ENCODE assay signal across 13 cellular contexts in the genomic region with DNA sequence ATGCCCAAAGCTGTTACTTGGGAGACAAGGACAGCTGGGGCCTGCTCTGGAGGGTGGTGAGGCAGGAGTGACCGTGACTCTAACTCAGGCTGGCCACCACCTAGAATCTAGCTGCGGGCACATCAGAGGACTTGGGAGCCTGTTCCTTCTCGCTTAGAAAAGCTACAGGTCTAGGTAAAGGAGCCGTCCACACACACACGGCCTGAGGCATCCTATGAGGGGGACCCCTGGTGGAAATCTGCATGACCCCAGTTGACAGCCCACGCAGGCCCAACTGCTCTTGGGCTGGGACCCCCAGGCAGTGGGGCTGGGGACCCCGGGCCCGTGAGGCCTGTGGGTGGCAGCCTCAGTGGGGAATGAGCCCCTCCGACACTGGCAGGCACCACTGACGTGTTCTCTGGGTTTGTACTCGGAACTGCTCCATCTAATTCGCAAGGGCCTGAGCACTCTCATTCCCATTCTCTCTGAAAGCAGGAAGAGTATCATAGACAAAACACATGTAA.
DNase-seq lines count a peak whose midpoint lies in the region; ATAC-seq and TF ChIP-seq lines count a peak whose summit lies in the region.
"Had no signal": no experiment of that assay in that cellular context is flagged by ENCODE, and none has a peak within 500 bp of the region (broad histone marks: within the 10 kb centered on the region; RNA-seq: fewer than 3 reads in every experiment).

No MANE protein-coding gene starts in this region.

- H3K27ac ChIP-seq in left ventricle myocardium inferior (replicated peaks), result peak overlapping the region; percentile 40
- H3K27ac ChIP-seq in right atrium auricular region, result peak overlapping the region in 1 of 2 donors; percentile 5
- H3K27ac ChIP-seq in osteoblast (ENCODE audit: low read depth, low read length), result no peak overlapping the region
- H3K27ac ChIP-seq in upper lobe of right lung, result no peak overlapping the region
- H3K27ac ChIP-seq: BLaER1 treated with 17β-estradiol and CSF1 and Interleukin-3, amounts not matched to agents 10 nM and 100 nM had no signal

- H3K9me3 ChIP-seq in left ventricle myocardium inferior (replicated peaks) (no peaks in the 10 kb centered on the region), right atrium auricular region (no peaks in the 10 kb centered on the region), osteoblast (ENCODE audit: low read depth, low read length) (no peaks in the 10 kb centered on the region), upper lobe of right lung (no peaks in the 10 kb centered on the region)

- no peaks in the 10 kb centered on the region for H3K79me2 ChIP-seq in osteoblast (ENCODE audit: insufficient read depth, low read length)

- intact Hi-C loops in left ventricle myocardium inferior (cut with micrococcal nuclease) (no loop called here), left ventricle myocardium superior (cut with micrococcal nuclease) (no loop called here), upper lobe of right lung (cut with DNase I) (no loop called here)

- H3K4me2 ChIP-seq in osteoblast (ENCODE audit: insufficient read depth, low read length), result no peak overlapping the region
- H3K4me2 ChIP-seq: BLaER1 treated with 17β-estradiol and CSF1 and Interleukin-3, amounts not matched to agents 10 nM and 100 nM had no signal

- H4K20me1 ChIP-seq in osteoblast (ENCODE audit: insufficient read depth, low read length), result no peaks in the 10 kb centered on the region

- no peak overlapping the region for H2AFZ ChIP-seq in osteoblast (ENCODE audit: low read length)

- TF ChIP-seq CTCF in left ventricle myocardium inferior (IDR thresholded peaks at IDR 0.05; ENCODE audit: borderline replicate concordance) (no peak), right atrium auricular region (IDR thresholded peaks at IDR 0.05) (no peak), osteoblast (IDR thresholded peaks at IDR 0.05; ENCODE audit: extremely low read depth, low read depth, low read length) (no peak), upper lobe of right lung (IDR thresholded peaks at IDR 0.05) (no peak), GM20000 (IDR thresholded peaks at IDR 0.05; ENCODE audit: extremely low read depth, missing control alignments) (no peak)

- H3K4me1 ChIP-seq in left ventricle myocardium inferior (peaks cover 30% of the 10 kb centered on the region), right atrium auricular region (peaks cover 0 to 5% of the 10 kb centered on the region in 2 donors), osteoblast (ENCODE audit: insufficient read depth, low read length) (no peaks in the 10 kb centered on the region), upper lobe of right lung (no peaks in the 10 kb centered on the region)

- H3K4me3 ChIP-seq in left ventricle myocardium inferior (no peak overlapping the region), right atrium auricular region (no peak overlapping the region), osteoblast (ENCODE audit: insufficient read depth, low read length) (no peak overlapping the region), upper lobe of right lung (no peak overlapping the region)
- H3K4me3 ChIP-seq: BLaER1 treated with 17β-estradiol and CSF1 and Interleukin-3, amounts not matched to agents 10 nM and 100 nM had no signal

- H3K27me3 ChIP-seq in left ventricle myocardium inferior (ENCODE audit: low read depth) (no peaks in the 10 kb centered on the region), right atrium auricular region (no peaks in the 10 kb centered on the region), osteoblast (ENCODE audit: insufficient read depth, low read length) (no peaks in the 10 kb centered on the region), upper lobe of right lung (no peaks in the 10 kb centered on the region)
- H3K27me3 ChIP-seq: BLaER1 treated with 17β-estradiol and CSF1 and Interleukin-3, amounts not matched to agents 10 nM and 100 nM had no signal

- H3K36me3 ChIP-seq in left ventricle myocardium inferior, result peaks cover 22% of the 10 kb centered on the region
- H3K36me3 ChIP-seq in right atrium auricular region, result peaks cover 21% of the 10 kb centered on the region
- no peaks in the 10 kb centered on the region for H3K36me3 ChIP-seq in osteoblast (ENCODE audit: insufficient read depth, low read length)
- H3K36me3 ChIP-seq in upper lobe of right lung, result peaks cover 7% of the 10 kb centered on the region

- ATAC-seq in left ventricle myocardium superior, result peak; percentile 10
- no peak for ATAC-seq in upper lobe of right lung

- DNase-seq in left ventricle myocardium inferior (no peak), right atrium auricular region (ENCODE audit: low spot score) (no peak), left ventricle myocardium superior (peak; percentile 14), osteoblast (ENCODE audit: insufficient read length, low spot score, missing footprints) (peak; percentile 67), upper lobe of right lung (peak; percentile 48), HuH-7 (ENCODE audit: low spot score) (no peak), GM20000 (ENCODE audit: low spot score) (no peak), GM03348 (ENCODE audit: low spot score) (no peak)
- DNase-seq: ACHN; CD4-positive, alpha-beta T cell; DMS79; HCEC 1CT had no signal

Comparison
In these comparisons a context has a peak if more than half of its experiments do, and no peak if none do; other contexts are left out.
1. DNase-seq: peak in left ventricle myocardium superior (single experiment), osteoblast (single experiment) and upper lobe of right lung (single experiment); none in left ventricle myocardium inferior (single experiment), right atrium auricular region (single experiment), HuH-7 (single experiment), GM20000 (single experiment) and GM03348 (single experiment).